ENCODE assay signal across 9 cellular contexts in genomic region chr6:134052776-134053120, GRCh38. TPM values are rescaled to one million over a fixed set of nuclear protein-coding genes. Genes with fewer than 3 reads are reported as not detected.
A peak's percentile ranks its signal among the peaks of the same experiment; 100 is the strongest.
DNase-seq lines count a peak whose midpoint lies in the region; ATAC-seq and TF ChIP-seq lines count a peak whose summit lies in the region.
"Had no signal": no experiment of that assay in that cellular context is flagged by ENCODE, and none has a peak within 500 bp of the region (broad histone marks: within the 10 kb centered on the region; RNA-seq: fewer than 3 reads in every experiment).

No MANE protein-coding gene starts in this region.

- ATAC-seq in natural killer cell (no peak), GM19351 (IDR thresholded peaks at IDR 0.05; ENCODE audit: unreplicated experiment) (no peak), GM18870 (IDR thresholded peaks at IDR 0.05; ENCODE audit: unreplicated experiment) (no peak), HG02970 (IDR thresholded peaks at IDR 0.05; ENCODE audit: low FRiP score, unreplicated experiment) (no peak)

- H3K27ac ChIP-seq in HUES6 (ENCODE audit: low read depth, low read length) = no peak overlapping the region

- H3K4me3 Mint-ChIP-seq in chondrocyte (ENCODE audit: unreplicated experiment) (peak overlapping the region; percentile 87), natural killer cell (peak overlapping the region; percentile 89)

- DNase-seq in AG10803 (ENCODE audit: low read depth) (no peak), chondrocyte (ENCODE audit: low spot score) (no peak), natural killer cell (no peak), NCI-H2029 treated with DMSO at 0.1 percent for 48 hours (lab: John Stamatoyannopoulos, UW) (no peak)
- DNase-seq: NCI-H2029 had no signal

- H3K4me3 ChIP-seq in AG10803 (ENCODE audit: low read length) (peak overlapping the region; percentile 78), HUES6 (ENCODE audit: low read depth, low read length) (peak overlapping the region; percentile 94)

- intact Hi-C loops in natural killer cell (cut with micrococcal nuclease) = no loop called here

- no peaks in the 10 kb centered on the region for H3K27me3 Mint-ChIP-seq in chondrocyte (ENCODE audit: low read depth)
- H3K27me3 Mint-ChIP-seq in natural killer cell (ENCODE audit: low read depth in 2 of 2) = peaks cover 0 to 12% of the 10 kb centered on the region in 2 donors

- H3K27me3 ChIP-seq in HUES6 (ENCODE audit: control insufficient read depth, insufficient read depth, low read length) = no peaks in the 10 kb centered on the region

- no peak overlapping the region for H3K9ac ChIP-seq in HUES6 (ENCODE audit: low read length)

- H3K9me3 ChIP-seq in HUES6 (ENCODE audit: control insufficient read depth, insufficient read depth, low read depth, low read length) = no peaks in the 10 kb centered on the region

- H3K9me3 Mint-ChIP-seq in chondrocyte (ENCODE audit: low read depth) = no peaks in the 10 kb centered on the region
- H3K9me3 Mint-ChIP-seq in natural killer cell = no peaks in the 10 kb centered on the region

- H3K4me1 ChIP-seq in HUES6 (ENCODE audit: control insufficient read depth, insufficient read depth, low read length) = peaks cover 44% of the 10 kb centered on the region

- TF ChIP-seq CTCF in AG10803 (conservative IDR thresholded peaks at IDR 0.05; ENCODE audit: low read length) (no peak), chondrocyte (IDR thresholded peaks at IDR 0.05) (no peak), natural killer cell (IDR thresholded peaks at IDR 0.05) (no peak)

- H3K4me1 Mint-ChIP-seq in chondrocyte (ENCODE audit: low read depth) (peaks cover 10% of the 10 kb centered on the region), natural killer cell (peaks cover 9 to 16% of the 10 kb centered on the region in 2 donors)

- no peaks in the 10 kb centered on the region for H3K36me3 Mint-ChIP-seq in chondrocyte (ENCODE audit: low read depth)
- no peaks in the 10 kb centered on the region for H3K36me3 Mint-ChIP-seq in natural killer cell

- H3K27ac Mint-ChIP-seq in chondrocyte (ENCODE audit: unreplicated experiment) = peak overlapping the region; percentile 89
- H3K27ac Mint-ChIP-seq in natural killer cell = peak overlapping the region; percentile 39 to 82

- no peaks in the 10 kb centered on the region for H3K36me3 ChIP-seq in HUES6 (ENCODE audit: control insufficient read depth, insufficient read depth, low read length)

RNA-seq across cellular contexts. Expression of gene SLC2A12, which starts 0.3 kb away (rescaled TPM):
- total RNA-seq in chondrocyte (1.6 to 5.6 TPM (median 2.0 TPM) in 3 replicates), natural killer cell (under 1 TPM in 1 of 3 donors, not detected in 2; 0.08 TPM)
